ENCODE assay signal across 15 cellular contexts in the genomic region with DNA sequence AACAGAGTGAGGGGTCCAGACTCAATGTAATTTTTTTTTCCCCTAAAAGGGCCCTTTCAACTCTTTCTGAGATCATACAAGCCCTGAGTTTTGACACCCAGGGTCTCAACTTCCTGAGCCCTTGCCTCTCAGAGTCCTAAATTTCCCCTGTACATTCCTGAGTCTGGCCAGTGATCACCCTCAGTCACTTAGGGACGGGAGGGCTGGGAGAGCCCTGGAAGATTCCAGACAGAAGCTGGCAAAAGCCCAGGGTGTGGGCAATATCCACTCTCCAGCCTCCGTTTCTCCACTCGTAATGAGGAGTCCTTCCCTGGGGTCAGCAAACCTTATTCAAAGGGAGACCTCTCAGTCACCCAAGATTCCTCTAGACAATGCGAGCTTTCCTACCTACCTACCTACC. TPM values are rescaled to one million over a fixed set of nuclear protein-coding genes. Genes with fewer than 3 reads are reported as not detected.
A peak's percentile ranks its signal among the peaks of the same experiment; 100 is the strongest.
DNase-seq lines count a peak whose midpoint lies in the region; ATAC-seq and TF ChIP-seq lines count a peak whose summit lies in the region.
"Had no signal": no experiment of that assay in that cellular context is flagged by ENCODE, and none has a peak within 500 bp of the region (broad histone marks: within the 10 kb centered on the region; RNA-seq: fewer than 3 reads in every experiment).

No MANE protein-coding gene starts in this region.

- H3K4me1 ChIP-seq in ES-I3 (ENCODE audit: insufficient read depth, low read length) (peaks cover 14% of the 10 kb centered on the region), skeletal muscle satellite cell (ENCODE audit: control insufficient read depth, insufficient read depth, low read length) (peaks cover 48% of the 10 kb centered on the region)
- peaks cover 38% of the 10 kb centered on the region for H3K4me1 ChIP-seq in effector memory CD4-positive, alpha-beta T cell (ENCODE audit: control insufficient read depth, insufficient read depth, low read length, poor library complexity, severe bottlenecking)

- H3K9ac ChIP-seq in ES-I3 (ENCODE audit: low read depth, low read length): peak overlapping the region; percentile 98; the same call in 1 of the 2 replicates
- peak overlapping the region; percentile 97 for H3K9ac ChIP-seq in skeletal muscle satellite cell (ENCODE audit: low read depth, low read length)

- H3K4me1 Mint-ChIP-seq in WTC11: peaks cover 30% of the 10 kb centered on the region

- peaks cover 16% of the 10 kb centered on the region for H3K27me3 Mint-ChIP-seq in WTC11 (ENCODE audit: low read depth)

- H3K9me3 Mint-ChIP-seq in WTC11: no peaks in the 10 kb centered on the region
- H3K9me3 Mint-ChIP-seq: activated naive CD8-positive, alpha-beta T cell treated with anti-CD3 and anti-CD28 coated beads for 36 hours; CD8-positive, alpha-beta T cell had no signal

- H3K4me2 ChIP-seq in skeletal muscle satellite cell (ENCODE audit: low read length): peak overlapping the region; percentile 89

- no peaks in the 10 kb centered on the region for H3K27me3 ChIP-seq in skeletal muscle satellite cell (ENCODE audit: control insufficient read depth, insufficient read depth, low read length)
- peaks cover 14% of the 10 kb centered on the region for H3K27me3 ChIP-seq in effector memory CD4-positive, alpha-beta T cell (replicated peaks; ENCODE audit: control insufficient read depth, insufficient read depth, low read length, poor library complexity, severe bottlenecking)

- H3K36me3 Mint-ChIP-seq in WTC11: peaks cover 3% of the 10 kb centered on the region

- no peak for ATAC-seq in WTC11
- ATAC-seq in left ventricle myocardium superior: peak; percentile 1
- ATAC-seq in stimulated activated naive CD8-positive, alpha-beta T cell treated with anti-CD3 and anti-CD28 coated beads, Interleukin-15, Interleukin-2, amounts not matched to agents 100 U/mL and 50 U/mL, for 24 hours: no peak
- ATAC-seq in HG02759 (IDR thresholded peaks at IDR 0.05; ENCODE audit: unreplicated experiment): no peak
- ATAC-seq: CD8-positive, alpha-beta T cell had no signal

- peak overlapping the region; percentile 96 for H3K4me3 Mint-ChIP-seq in WTC11
- H3K4me3 Mint-ChIP-seq: activated naive CD8-positive, alpha-beta T cell treated with anti-CD3 and anti-CD28 coated beads for 36 hours; CD8-positive, alpha-beta T cell had no signal

- peak overlapping the region; percentile 84 for H3K4me3 ChIP-seq in skeletal muscle satellite cell (ENCODE audit: low read length)
- H3K4me3 ChIP-seq in effector memory CD4-positive, alpha-beta T cell (ENCODE audit: insufficient read depth, low read depth, low read length, poor library complexity, severe bottlenecking): no peak overlapping the region

- H3K9me3 ChIP-seq in ES-I3 (ENCODE audit: control insufficient read depth, insufficient read depth, low read length) (no peaks in the 10 kb centered on the region), skeletal muscle satellite cell (replicated peaks; ENCODE audit: low read length) (no peaks in the 10 kb centered on the region)
- no peaks in the 10 kb centered on the region for H3K9me3 ChIP-seq in effector memory CD4-positive, alpha-beta T cell (ENCODE audit: control insufficient read depth, low read length)

- POLR2A ChIA-PET in WTC11 (lab: Charles Lee): interaction anchor here (0.7 to 1.7 kb wide), 2 partner anchors 34 to 66 kb away, joined by 3 to 5 read pairs; partner anchors contain the start of gene ERCC2

- DNase-seq in WTC11 (ENCODE audit: low spot score) (no peak), left ventricle myocardium superior (no peak), ACHN (no peak)
- DNase-seq in effector memory CD4-positive, alpha-beta T cell: no peak
- DNase-seq in stimulated activated naive CD8-positive, alpha-beta T cell treated with anti-CD3 and anti-CD28 coated beads, Interleukin-15, Interleukin-2, amounts not matched to agents 100 U/mL and 50 U/mL, for 24 hours: no peak
- DNase-seq: activated CD8-positive, alpha-beta memory T cell treated with anti-CD3 and anti-CD28 coated beads for 24 hours; activated naive CD8-positive, alpha-beta T cell treated with anti-CD3 and anti-CD28 coated beads for 36 hours; CD8-positive, alpha-beta T cell; GOT3; NCI-H187 treated with DMSO at 0.1 percent for 48 hours; stimulated activated CD4-positive, alpha-beta T cell treated with anti-CD3 and anti-CD28 coated beads, Interleukin-12 subunit alpha, Interleukin-12 subunit beta, amount 100 ng/mL, for 4 hours; T-helper 9 cell had no signal

- intact Hi-C loops in left ventricle myocardium superior (cut with micrococcal nuclease): no loop called here

- H3K27ac Mint-ChIP-seq in WTC11: no peak overlapping the region
- H3K27ac Mint-ChIP-seq: activated naive CD8-positive, alpha-beta T cell treated with anti-CD3 and anti-CD28 coated beads for 36 hours; CD8-positive, alpha-beta T cell had no signal

- no peak for TF ChIP-seq CTCF in WTC11 (IDR thresholded peaks at IDR 0.05)

- no peak overlapping the region for H3K27ac ChIP-seq in effector memory CD4-positive, alpha-beta T cell (ENCODE audit: insufficient read depth, low read length, poor library complexity, severe bottlenecking)

- CTCF ChIA-PET in WTC11 (lab: Charles Lee): interaction anchor here (1.0 to 5.9 kb wide), 15 partner anchors 8 to 239 kb away, joined by 3 to 67 read pairs (median 14); partner anchors contain the start of gene EXOC3L2

- in situ Hi-C loops in ACHN (cut with HindIII; ENCODE audit: low pct_ligation_motif_present, low pct_unique_long_range_greater_than_20kb, low sequenced_read_pairs): no loop called here

- H3K36me3 ChIP-seq in ES-I3 (ENCODE audit: insufficient read depth, low read length) (no peaks in the 10 kb centered on the region), skeletal muscle satellite cell (ENCODE audit: insufficient read depth, low read length) (no peaks in the 10 kb centered on the region)
- H3K36me3 ChIP-seq in effector memory CD4-positive, alpha-beta T cell (ENCODE audit: control insufficient read depth, insufficient read depth, low read length): no peaks in the 10 kb centered on the region

TF ChIP-seq in WTC11, 78 proteins besides CTCF, POLR2A, EP300 and RAD21 (continues in another document):
- TF ChIP-seq EMX1 (CRISPR knock-in tag; IDR thresholded peaks at IDR 0.05) (no peak), TEAD1 (CRISPR knock-in tag; IDR thresholded peaks at IDR 0.05) (no peak), TEAD4 (CRISPR knock-in tag; IDR thresholded peaks at IDR 0.05) (no peak), ZNF232 (CRISPR knock-in tag; IDR thresholded peaks at IDR 0.05) (no peak), CREM (CRISPR knock-in tag; IDR thresholded peaks at IDR 0.05) (no peak), ESRRA (CRISPR knock-in tag; IDR thresholded peaks at IDR 0.05; ENCODE audit: borderline replicate concordance) (no peak), ATF1 (CRISPR knock-in tag; IDR thresholded peaks at IDR 0.05) (no peak), E2F5 (CRISPR knock-in tag; IDR thresholded peaks at IDR 0.05) (no peak), ZBTB21 (CRISPR knock-in tag; IDR thresholded peaks at IDR 0.05; ENCODE audit: borderline replicate concordance) (no peak)
- TF ChIP-seq, protein P1, sequence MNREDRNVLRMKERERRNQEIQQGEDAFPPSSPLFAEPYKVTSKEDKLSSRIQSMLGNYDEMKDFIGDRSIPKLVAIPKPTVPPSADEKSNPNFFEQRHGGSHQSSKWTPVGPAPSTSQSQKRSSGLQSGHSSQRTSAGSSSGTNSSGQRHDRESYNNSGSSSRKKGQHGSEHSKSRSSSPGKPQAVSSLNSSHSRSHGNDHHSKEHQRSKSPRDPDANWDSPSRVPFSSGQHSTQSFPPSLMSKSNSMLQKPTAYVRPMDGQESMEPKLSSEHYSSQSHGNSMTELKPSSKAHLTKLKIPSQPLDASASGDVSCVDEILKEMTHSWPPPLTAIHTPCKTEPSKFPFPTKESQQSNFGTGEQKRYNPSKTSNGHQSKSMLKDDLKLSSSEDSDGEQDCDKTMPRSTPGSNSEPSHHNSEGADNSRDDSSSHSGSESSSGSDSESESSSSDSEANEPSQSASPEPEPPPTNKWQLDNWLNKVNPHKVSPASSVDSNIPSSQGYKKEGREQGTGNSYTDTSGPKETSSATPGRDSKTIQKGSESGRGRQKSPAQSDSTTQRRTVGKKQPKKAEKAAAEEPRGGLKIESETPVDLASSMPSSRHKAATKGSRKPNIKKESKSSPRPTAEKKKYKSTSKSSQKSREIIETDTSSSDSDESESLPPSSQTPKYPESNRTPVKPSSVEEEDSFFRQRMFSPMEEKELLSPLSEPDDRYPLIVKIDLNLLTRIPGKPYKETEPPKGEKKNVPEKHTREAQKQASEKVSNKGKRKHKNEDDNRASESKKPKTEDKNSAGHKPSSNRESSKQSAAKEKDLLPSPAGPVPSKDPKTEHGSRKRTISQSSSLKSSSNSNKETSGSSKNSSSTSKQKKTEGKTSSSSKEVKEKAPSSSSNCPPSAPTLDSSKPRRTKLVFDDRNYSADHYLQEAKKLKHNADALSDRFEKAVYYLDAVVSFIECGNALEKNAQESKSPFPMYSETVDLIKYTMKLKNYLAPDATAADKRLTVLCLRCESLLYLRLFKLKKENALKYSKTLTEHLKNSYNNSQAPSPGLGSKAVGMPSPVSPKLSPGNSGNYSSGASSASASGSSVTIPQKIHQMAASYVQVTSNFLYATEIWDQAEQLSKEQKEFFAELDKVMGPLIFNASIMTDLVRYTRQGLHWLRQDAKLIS (CRISPR knock-in tag; IDR thresholded peaks at IDR 0.05; ENCODE audit: borderline replicate concordance): no peak

RNA-seq across cellular contexts. Expression of gene PPP1R13L, which starts 1.6 kb away (rescaled TPM):
- total RNA-seq in WTC11 (2021) (27.5 to 38.1 TPM (median 35.2 TPM) in 3 replicates), left ventricle myocardium superior (222 TPM)
- 0.25 and 0.66 TPM in 2 replicates for total RNA-seq in skeletal muscle satellite cell (2012; rRNA removed)

RNA-seq across cellular contexts. Expression of gene POLR1G, which starts 3.2 kb away (rescaled TPM):
- 33.5 to 38.1 TPM (median 34.8 TPM) in 3 replicates for total RNA-seq in WTC11 (2021)
- total RNA-seq in left ventricle myocardium superior: 7.0 TPM
- 11.9 and 16.6 TPM in 2 replicates for total RNA-seq in skeletal muscle satellite cell (2012; rRNA removed)

RNA-seq across cellular contexts. Expression of gene ERCC1, which starts 20.4 kb away (rescaled TPM):
- total RNA-seq in WTC11 (2021) (43.7 to 60.6 TPM (median 60.1 TPM) in 3 replicates), left ventricle myocardium superior (150 TPM)
- total RNA-seq in skeletal muscle satellite cell (2012; rRNA removed): 167 and 201 TPM in 2 replicates

RNA-seq across cellular contexts. Expression of gene ERCC2, which starts 32.9 kb away (rescaled TPM):
- total RNA-seq in WTC11 (2021): 102 to 113 TPM (median 109 TPM) in 3 replicates
- 9.9 TPM for total RNA-seq in left ventricle myocardium superior
- 40.1 and 54.0 TPM in 2 replicates for total RNA-seq in skeletal muscle satellite cell (2012; rRNA removed)
